1 cellular context compared by ENCODE assay signal in genomic region chr3:58924581-58924980, GRCh38.
TF ChIP-seq lines count a peak whose summit lies in the region.

No MANE protein-coding gene starts in this region.

TF ChIP-seq in IMR-90, 13 proteins besides CTCF, POLR2A, EP300 and RAD21 (continued from another document):
- no peak for TF ChIP-seq USF2 (IDR thresholded peaks at IDR 0.05; ENCODE audit: low read depth, low read length)
- TF ChIP-seq NFE2L2 (IDR thresholded peaks at IDR 0.05; ENCODE audit: low read depth, low read length) = no peak
- no peak for TF ChIP-seq MXI1 (IDR thresholded peaks at IDR 0.05; ENCODE audit: borderline replicate concordance, low read depth, low read length)
